In the genomic region with DNA sequence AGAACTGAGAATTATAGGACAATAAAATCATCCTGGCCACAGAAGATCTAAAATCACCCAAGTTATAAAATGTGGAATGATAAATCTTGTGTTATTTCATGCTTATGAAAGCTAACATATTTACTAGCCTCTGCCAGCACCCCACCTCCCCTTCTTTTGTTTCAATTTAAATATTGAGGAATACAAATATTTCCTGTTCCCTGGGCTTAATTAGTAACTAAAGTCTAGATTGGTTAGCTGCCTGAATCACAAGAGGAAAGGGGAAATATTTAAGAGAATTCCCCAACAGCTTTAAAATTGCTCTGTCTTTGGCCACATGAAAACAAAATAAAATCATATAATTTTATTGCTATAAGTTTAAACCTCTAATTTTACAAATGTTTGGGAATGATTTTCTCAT, we compare ENCODE assay signal across 31 cellular contexts.
"Had no signal": no experiment of that assay in that cellular context is flagged by ENCODE, and none has a peak within 500 bp of the region (broad histone marks: within the 10 kb centered on the region; RNA-seq: fewer than 3 reads in every experiment).

No MANE protein-coding gene starts in this region.

- H3K27me3 ChIP-seq: adrenal gland, cardiac muscle cell, MG63, Peyer's patch, SJSA1 had no signal

- H3K27ac ChIP-seq: adrenal gland, cardiac muscle cell, Peyer's patch, SJSA1 had no signal

- H3K36me3 ChIP-seq: adrenal gland, cardiac muscle cell, MG63, Peyer's patch, SJSA1 had no signal

- H3K4me1 Mint-ChIP-seq: activated CD4-positive, alpha-beta T cell treated with anti-CD3 and anti-CD28 coated beads, Interleukin-2, amount 10 ng/mL, durations not matched to agents 7 days and 5 days had no signal

- DNase-seq: activated CD4-positive, alpha-beta T cell treated with anti-CD3 and anti-CD28 coated beads, Interleukin-2, amount 10 ng/mL, durations not matched to agents 7 days and 5 days; activated CD4-positive, alpha-beta T cell treated with anti-CD3 and anti-CD28 coated beads, Interleukin-2, amount 50 U/mL, for 48 hours; activated CD8-positive, alpha-beta T cell treated with anti-CD3 and anti-CD28 coated beads, Interleukin-2, amount 10 ng/mL, durations not matched to agents 7 days and 5 days; activated gamma-delta T cell treated with Interleukin-2 at 50 U/mL for 16 hours; activated naive CD4-positive, alpha-beta T cell treated with anti-CD3 and anti-CD28 coated beads for 36 hours; activated T-cell treated with anti-CD3 and anti-CD28 coated beads, Interleukin-2, amount 50 U/mL, for 24 hours; adrenal gland; anterior cingulate cortex; Karpas-422; KBM-7; MG63; NCI-H1048; NCI-H1105 treated with DMSO at 0.1 percent for 48 hours; NCI-H1436; NCI-H1694; NCI-H1930; NCI-H345; NCI-H524 treated with DMSO at 0.1 percent for 48 hours; NCI-H748 treated with DMSO at 0.1 percent for 48 hours; NK-92 treated with Interleukin-12 subunit alpha and Interleukin-12 subunit beta, amount 100 ng/mL, for 24 hours; PC-3; Peyer's patch; RPMI8226; SHP77 treated with DMSO at 0.1 percent for 48 hours; SK-N-SH had no signal

- H3K27ac Mint-ChIP-seq: activated CD4-positive, alpha-beta T cell treated with anti-CD3 and anti-CD28 coated beads, Interleukin-2, amount 10 ng/mL, durations not matched to agents 7 days and 5 days; activated CD8-positive, alpha-beta T cell treated with anti-CD3 and anti-CD28 coated beads, Interleukin-2, amount 10 ng/mL, durations not matched to agents 7 days and 5 days; activated naive CD4-positive, alpha-beta T cell treated with anti-CD3 and anti-CD28 coated beads for 36 hours; activated naive CD4-positive, alpha-beta T cell treated with anti-CD3 and anti-CD28 coated beads, Interleukin-2, amount 50 U/mL, for 72 hours; activated T-cell treated with anti-CD3 and anti-CD28 coated beads, Interleukin-2, amount 50 U/mL, for 24 hours; T-helper 1 cell treated with Interleukin-12 subunit alpha and Interleukin-12 subunit beta and Interleukin-4 antibody, amounts not matched to agents 30 μg/mL and 1 μg/mL, for 36 hours; T-helper 2 cell treated with Interferon-gamma antibody and Interleukin-4, amounts not matched to agents 5 μg/mL and 100 μg/mL, for 36 hours had no signal

- H3K4me2 ChIP-seq: SK-N-SH had no signal

- H3K4me3 Mint-ChIP-seq: activated CD4-positive, alpha-beta T cell treated with anti-CD3 and anti-CD28 coated beads, Interleukin-2, amount 10 ng/mL, durations not matched to agents 7 days and 5 days; activated CD8-positive, alpha-beta T cell treated with anti-CD3 and anti-CD28 coated beads, Interleukin-2, amount 10 ng/mL, durations not matched to agents 7 days and 5 days; activated naive CD4-positive, alpha-beta T cell treated with anti-CD3 and anti-CD28 coated beads for 36 hours; activated T-cell treated with anti-CD3 and anti-CD28 coated beads, Interleukin-2, amount 50 U/mL, for 24 hours; T-helper 1 cell treated with Interleukin-12 subunit alpha and Interleukin-12 subunit beta and Interleukin-4 antibody, amounts not matched to agents 30 μg/mL and 1 μg/mL, for 36 hours; T-helper 2 cell treated with Interferon-gamma antibody and Interleukin-4, amounts not matched to agents 5 μg/mL and 100 μg/mL, for 36 hours had no signal

- H3K9ac ChIP-seq: SK-N-SH had no signal

- ATAC-seq: activated CD8-positive, alpha-beta T cell treated with anti-CD3 and anti-CD28 coated beads, Interleukin-2, amount 10 ng/mL, durations not matched to agents 7 days and 5 days; activated naive CD4-positive, alpha-beta T cell treated with anti-CD3 and anti-CD28 coated beads, Interleukin-2, amount 50 U/mL, for 72 hours; PC-3 had no signal

- H3K36me3 Mint-ChIP-seq: activated naive CD4-positive, alpha-beta T cell treated with anti-CD3 and anti-CD28 coated beads, Interleukin-2, amount 50 U/mL, for 72 hours had no signal

- H3K4me1 ChIP-seq: adrenal gland, SJSA1 had no signal

- H3K4me3 ChIP-seq: adrenal gland, cardiac muscle cell, MG63, Peyer's patch, SJSA1 had no signal

- FAIRE-seq: TTC549 had no signal

- H3K27me3 Mint-ChIP-seq: activated CD4-positive, alpha-beta T cell treated with anti-CD3 and anti-CD28 coated beads, Interleukin-2, amount 10 ng/mL, durations not matched to agents 7 days and 5 days; activated T-cell treated with anti-CD3 and anti-CD28 coated beads, Interleukin-2, amount 50 U/mL, for 24 hours had no signal

- H3K9me3 ChIP-seq: adrenal gland, MG63, Peyer's patch, SJSA1, SK-N-SH had no signal

- H3K9me3 Mint-ChIP-seq: activated CD4-positive, alpha-beta T cell treated with anti-CD3 and anti-CD28 coated beads, Interleukin-2, amount 10 ng/mL, durations not matched to agents 7 days and 5 days; activated naive CD4-positive, alpha-beta T cell treated with anti-CD3 and anti-CD28 coated beads for 36 hours; activated T-cell treated with anti-CD3 and anti-CD28 coated beads, Interleukin-2, amount 50 U/mL, for 24 hours; T-helper 1 cell treated with Interleukin-12 subunit alpha and Interleukin-12 subunit beta and Interleukin-4 antibody, amounts not matched to agents 30 μg/mL and 1 μg/mL, for 36 hours; T-helper 2 cell treated with Interferon-gamma antibody and Interleukin-4, amounts not matched to agents 5 μg/mL and 100 μg/mL, for 36 hours had no signal
